ENCODE assay signal across 8 cellular contexts in the genomic region with DNA sequence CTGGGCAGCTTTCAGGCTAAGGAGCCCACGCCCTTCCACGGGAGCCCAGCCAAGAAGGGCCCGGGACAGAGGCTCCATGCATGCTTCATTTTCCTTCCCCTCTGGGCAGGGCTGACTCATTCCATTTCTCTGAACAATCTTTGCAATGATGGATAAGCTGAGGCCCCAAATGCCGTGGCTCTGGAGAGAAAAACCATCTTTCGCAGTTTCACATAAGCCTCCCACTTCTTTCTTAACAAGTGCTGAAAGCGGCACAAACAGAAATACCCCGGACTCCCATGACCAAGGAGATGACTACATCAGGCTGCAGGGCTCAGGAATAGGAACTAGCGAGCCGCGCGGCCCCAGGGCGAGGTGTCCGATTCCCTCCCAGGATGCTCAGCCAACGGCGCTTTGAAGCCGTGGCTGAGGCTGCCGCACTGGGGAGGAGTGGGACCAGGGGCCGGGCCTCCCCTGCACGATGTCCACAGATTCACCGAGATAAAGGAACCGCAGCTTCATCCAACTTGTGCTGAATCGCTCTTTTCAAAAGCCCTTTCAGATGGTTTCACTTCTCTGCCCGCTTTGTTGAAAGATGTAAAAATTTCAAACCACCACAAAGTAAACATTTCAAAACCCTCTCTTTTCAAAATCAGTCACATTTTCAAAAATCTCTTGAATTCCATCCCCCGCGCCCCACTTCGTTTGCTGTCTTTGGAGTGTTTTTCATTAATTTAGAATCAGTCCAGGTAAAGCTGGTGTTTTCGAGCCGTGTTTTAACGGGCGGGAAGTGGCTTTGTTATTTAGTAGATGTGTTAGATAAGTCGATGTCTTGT.
DNase-seq lines count a peak whose midpoint lies in the region; ATAC-seq and TF ChIP-seq lines count a peak whose summit lies in the region.

No MANE protein-coding gene starts in this region.

- no peak for ATAC-seq in GM19324 (IDR thresholded peaks at IDR 0.05; ENCODE audit: low FRiP score, unreplicated experiment)
- no peak for ATAC-seq in HG03439 (IDR thresholded peaks at IDR 0.05; ENCODE audit: unreplicated experiment)

- H3K27ac ChIP-seq in prostate gland = peak overlapping the region; percentile 41 to 49

- TF ChIP-seq CTCF in prostate gland (IDR thresholded peaks at IDR 0.05) = no peak

- no peaks in the 10 kb centered on the region for H3K9me3 ChIP-seq in prostate gland

- no peaks in the 10 kb centered on the region for H3K4me1 ChIP-seq in prostate gland (replicated peaks)

- intact Hi-C loops in prostate gland (cut with DNase I) = no loop called here

- 4% methylated on average over 31 of the region's 31 CpGs for WGBS in prostate gland

- H3K4me3 ChIP-seq in prostate gland = peak overlapping the region; percentile 10 to 17

- no peaks in the 10 kb centered on the region for H3K36me3 ChIP-seq in prostate gland

- TF ChIP-seq POLR2A in prostate gland (IDR thresholded peaks at IDR 0.05) = no peak

- DNase-seq in activated gamma-delta T cell treated with Interleukin-2 at 50 U/mL for 16 hours (peak; percentile 21), activated gamma-delta T cell (lab: John Stamatoyannopoulos, UW) (no peak), NCI-H460 (ENCODE audit: extremely low read depth, low read depth) (peak; percentile 18), germinal center (ENCODE audit: low spot score) (peak; percentile 30), prostate gland (ENCODE audit: low spot score) (no peak)
- DNase-seq in activated T-cell treated with anti-CD3 and anti-CD28 coated beads, Interleukin-2, amount 50 U/mL, for 48 hours = peak; percentile 75 to 80

- H3K27me3 ChIP-seq in prostate gland (replicated peaks; ENCODE audit: insufficient read depth) = peaks cover 22% of the 10 kb centered on the region

Comparison
In these comparisons a context has a peak if more than half of its experiments do, and no peak if none do; other contexts are left out.
1. DNase-seq: peak in activated gamma-delta T cell treated with Interleukin-2 at 50 U/mL for 16 hours (single experiment), NCI-H460 (single experiment), activated T-cell treated with anti-CD3 and anti-CD28 coated beads, Interleukin-2, amount 50 U/mL, for 48 hours (2 of 2) and germinal center (single experiment); none in activated gamma-delta T cell (single experiment) and prostate gland (single experiment).